In the genomic region with DNA sequence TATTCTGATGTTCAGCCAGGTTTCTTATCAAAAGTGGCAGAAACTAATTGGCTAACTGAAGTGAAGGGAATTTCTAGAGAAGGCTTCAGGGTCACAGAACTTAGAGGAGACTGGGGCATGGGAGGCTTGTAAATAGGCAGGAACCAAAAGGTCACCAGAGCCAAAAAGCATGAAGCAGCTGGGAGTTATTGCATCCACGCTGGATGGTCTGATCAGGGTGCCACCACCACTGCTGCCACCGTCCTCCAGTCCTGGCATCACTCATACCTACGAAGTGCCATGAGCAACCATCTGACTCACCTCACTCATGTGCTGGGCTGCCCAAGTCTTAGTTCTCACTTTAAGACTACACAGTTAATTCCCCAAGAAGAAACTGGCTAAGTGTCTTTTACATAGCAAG, we compare ENCODE assay signal across 1 cellular context.
TF ChIP-seq lines count a peak whose summit lies in the region.

No MANE protein-coding gene starts in this region.

TF ChIP-seq in HepG2, 621 proteins besides CTCF, POLR2A, EP300 and RAD21 (continued from another document):
- TF ChIP-seq, protein P1, sequence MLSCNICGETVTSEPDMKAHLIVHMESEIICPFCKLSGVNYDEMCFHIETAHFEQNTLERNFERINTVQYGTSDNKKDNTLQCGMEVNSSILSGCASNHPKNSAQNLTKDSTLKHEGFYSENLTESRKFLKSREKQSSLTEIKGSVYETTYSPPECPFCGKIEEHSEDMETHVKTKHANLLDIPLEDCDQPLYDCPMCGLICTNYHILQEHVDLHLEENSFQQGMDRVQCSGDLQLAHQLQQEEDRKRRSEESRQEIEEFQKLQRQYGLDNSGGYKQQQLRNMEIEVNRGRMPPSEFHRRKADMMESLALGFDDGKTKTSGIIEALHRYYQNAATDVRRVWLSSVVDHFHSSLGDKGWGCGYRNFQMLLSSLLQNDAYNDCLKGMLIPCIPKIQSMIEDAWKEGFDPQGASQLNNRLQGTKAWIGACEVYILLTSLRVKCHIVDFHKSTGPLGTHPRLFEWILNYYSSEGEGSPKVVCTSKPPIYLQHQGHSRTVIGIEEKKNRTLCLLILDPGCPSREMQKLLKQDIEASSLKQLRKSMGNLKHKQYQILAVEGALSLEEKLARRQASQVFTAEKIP (CRISPR knock-in tag; IDR thresholded peaks at IDR 0.05; ENCODE audit: borderline replicate concordance) = no peak
- no peak for TF ChIP-seq ZZZ3 (CRISPR knock-in tag; IDR thresholded peaks at IDR 0.05; ENCODE audit: borderline replicate concordance)
- no peak for TF ChIP-seq WIZ (CRISPR knock-in tag; IDR thresholded peaks at IDR 0.05)
- TF ChIP-seq NR2F2 (IDR thresholded peaks at IDR 0.05; ENCODE audit: borderline replicate concordance, low read depth) = no peak
- no peak for TF ChIP-seq ZSCAN21 (CRISPR knock-in tag; IDR thresholded peaks at IDR 0.05; ENCODE audit: borderline replicate concordance)
- no peak for TF ChIP-seq SPEN (CRISPR knock-in tag; IDR thresholded peaks at IDR 0.05; ENCODE audit: low read depth)
- TF ChIP-seq ZNF256 (CRISPR knock-in tag; conservative IDR thresholded peaks at IDR 0.05) = no peak
- TF ChIP-seq, protein P2, sequence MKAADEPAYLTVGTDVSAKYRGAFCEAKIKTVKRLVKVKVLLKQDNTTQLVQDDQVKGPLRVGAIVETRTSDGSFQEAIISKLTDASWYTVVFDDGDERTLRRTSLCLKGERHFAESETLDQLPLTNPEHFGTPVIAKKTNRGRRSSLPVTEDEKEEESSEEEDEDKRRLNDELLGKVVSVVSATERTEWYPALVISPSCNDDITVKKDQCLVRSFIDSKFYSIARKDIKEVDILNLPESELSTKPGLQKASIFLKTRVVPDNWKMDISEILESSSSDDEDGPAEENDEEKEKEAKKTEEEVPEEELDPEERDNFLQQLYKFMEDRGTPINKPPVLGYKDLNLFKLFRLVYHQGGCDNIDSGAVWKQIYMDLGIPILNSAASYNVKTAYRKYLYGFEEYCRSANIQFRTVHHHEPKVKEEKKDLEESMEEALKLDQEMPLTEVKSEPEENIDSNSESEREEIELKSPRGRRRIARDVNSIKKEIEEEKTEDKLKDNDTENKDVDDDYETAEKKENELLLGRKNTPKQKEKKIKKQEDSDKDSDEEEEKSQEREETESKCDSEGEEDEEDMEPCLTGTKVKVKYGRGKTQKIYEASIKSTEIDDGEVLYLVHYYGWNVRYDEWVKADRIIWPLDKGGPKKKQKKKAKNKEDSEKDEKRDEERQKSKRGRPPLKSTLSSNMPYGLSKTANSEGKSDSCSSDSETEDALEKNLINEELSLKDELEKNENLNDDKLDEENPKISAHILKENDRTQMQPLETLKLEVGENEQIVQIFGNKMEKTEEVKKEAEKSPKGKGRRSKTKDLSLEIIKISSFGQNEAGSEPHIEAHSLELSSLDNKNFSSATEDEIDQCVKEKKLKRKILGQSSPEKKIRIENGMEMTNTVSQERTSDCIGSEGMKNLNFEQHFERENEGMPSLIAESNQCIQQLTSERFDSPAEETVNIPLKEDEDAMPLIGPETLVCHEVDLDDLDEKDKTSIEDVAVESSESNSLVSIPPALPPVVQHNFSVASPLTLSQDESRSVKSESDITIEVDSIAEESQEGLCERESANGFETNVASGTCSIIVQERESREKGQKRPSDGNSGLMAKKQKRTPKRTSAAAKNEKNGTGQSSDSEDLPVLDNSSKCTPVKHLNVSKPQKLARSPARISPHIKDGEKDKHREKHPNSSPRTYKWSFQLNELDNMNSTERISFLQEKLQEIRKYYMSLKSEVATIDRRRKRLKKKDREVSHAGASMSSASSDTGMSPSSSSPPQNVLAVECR (CRISPR knock-in tag; IDR thresholded peaks at IDR 0.05; ENCODE audit: borderline replicate concordance) = no peak
- TF ChIP-seq CHD2 (IDR thresholded peaks at IDR 0.05; ENCODE audit: low read depth, low read length) = no peak
TF ChIP-seq in HepG2: peak in this region for 0.
